In genomic region chr16:10009691-10010090, GRCh38 we compare ENCODE assay signal across 23 cellular contexts.
A peak's percentile ranks its signal among the peaks of the same experiment; 100 is the strongest.
DNase-seq lines count a peak whose midpoint lies in the region; ATAC-seq and TF ChIP-seq lines count a peak whose summit lies in the region.
"Had no signal": no experiment of that assay in that cellular context is flagged by ENCODE, and none has a peak within 500 bp of the region (broad histone marks: within the 10 kb centered on the region; RNA-seq: fewer than 3 reads in every experiment).

No MANE protein-coding gene starts in this region.

- H3K9me2 ChIP-seq in hepatocyte (replicated peaks; ENCODE audit: insufficient read depth): no peaks in the 10 kb centered on the region

- intact Hi-C loops in posterior cingulate gyrus (cut with DNase I): no loop called here

- ATAC-seq in HG03457 (IDR thresholded peaks at IDR 0.05; ENCODE audit: unreplicated experiment) (no peak), GM21381 (IDR thresholded peaks at IDR 0.05; ENCODE audit: unreplicated experiment) (no peak)
- ATAC-seq: natural killer cell, pancreas, T-helper 17 cell had no signal

- H3K36me3 ChIP-seq in hepatocyte (replicated peaks; ENCODE audit: insufficient read depth, low read depth): no peaks in the 10 kb centered on the region
- H3K36me3 ChIP-seq: left lung, pancreas, Peyer's patch, sigmoid colon, uterus had no signal

- H3K79me2 ChIP-seq in hepatocyte: no peaks in the 10 kb centered on the region

- H3K9me3 ChIP-seq in hepatocyte (ENCODE audit: low read depth): no peaks in the 10 kb centered on the region
- H3K9me3 ChIP-seq: pancreas, Peyer's patch, uterus had no signal

- no peak overlapping the region for H2AFZ ChIP-seq in hepatocyte

- DNase-seq in ELF-1 (ENCODE audit: low read depth, low spot score) (peak; percentile 39), amygdala (lab: John Stamatoyannopoulos, UW) (peak in 40 of 56 donors; percentile 6 to 82 (median 40)), hepatocyte (ENCODE audit: low spot score) (peak; percentile 20), posterior cingulate gyrus (peak in 8 of 10 donors; percentile 19 to 93 (median 60)), NCI-H2171 (lab: John Stamatoyannopoulos, UW) (no peak), NCI-H69 (lab: John Stamatoyannopoulos, UW) (no peak)
- DNase-seq: activated CD4-positive, alpha-beta T cell treated with anti-CD3 and anti-CD28 coated beads, Interleukin-2, amount 50 U/mL, for 1 hour; activated CD8-positive, alpha-beta memory T cell treated with anti-CD3 and anti-CD28 coated beads, Interleukin-2, amount 50 U/mL, for 4 hours; activated naive CD8-positive, alpha-beta T cell treated with anti-CD3 and anti-CD28 coated beads for 36 hours; CD4-positive, CD25-positive, alpha-beta regulatory T cell; glutamatergic neuron; left lung; natural killer cell; NCI-H1092; NCI-H2107; pancreas; Peyer's patch; sigmoid colon; stimulated activated CD8-positive, alpha-beta memory T cell treated with anti-CD3 and anti-CD28 coated beads, Interleukin-4, amount 100 ng/mL, for 48 hours; T-helper 17 cell; uterus had no signal

- no peaks in the 10 kb centered on the region for H3K4me1 ChIP-seq in hepatocyte (ENCODE audit: insufficient read depth)
- H3K4me1 ChIP-seq: left lung, pancreas, Peyer's patch, sigmoid colon, uterus had no signal

- no peak overlapping the region for H3K4me2 ChIP-seq in hepatocyte

- WGBS in hepatocyte (ENCODE audit: low lambda C conversion rate, missing lambda C conversion rate): 64% methylated on average over 6 of the region's 6 CpGs

- TF ChIP-seq CTCF in hepatocyte (IDR thresholded peaks at IDR 0.05; ENCODE audit: poor library complexity): no peak

- H4K20me1 ChIP-seq in hepatocyte (ENCODE audit: insufficient read depth, poor library complexity, severe bottlenecking): no peaks in the 10 kb centered on the region

- no peak overlapping the region for H3K27ac ChIP-seq in hepatocyte
- H3K27ac ChIP-seq: left lung, pancreas, Peyer's patch, sigmoid colon, uterus had no signal

- H3K4me3 ChIP-seq in hepatocyte: no peak overlapping the region
- H3K4me3 ChIP-seq: left lung, pancreas, Peyer's patch, sigmoid colon, uterus had no signal

- peaks cover 3% of the 10 kb centered on the region for H3K27me3 ChIP-seq in hepatocyte
- H3K27me3 ChIP-seq: pancreas, Peyer's patch, sigmoid colon, uterus had no signal

Comparison
In these comparisons a context has a peak if more than half of its experiments do, and no peak if none do; other contexts are left out.
1. DNase-seq: peak in ELF-1 (single experiment), amygdala (40 of 56), hepatocyte (single experiment) and posterior cingulate gyrus (8 of 10); none in NCI-H2171 (single experiment) and NCI-H69 (single experiment).